9 cellular contexts compared by ENCODE assay signal in the genomic region with DNA sequence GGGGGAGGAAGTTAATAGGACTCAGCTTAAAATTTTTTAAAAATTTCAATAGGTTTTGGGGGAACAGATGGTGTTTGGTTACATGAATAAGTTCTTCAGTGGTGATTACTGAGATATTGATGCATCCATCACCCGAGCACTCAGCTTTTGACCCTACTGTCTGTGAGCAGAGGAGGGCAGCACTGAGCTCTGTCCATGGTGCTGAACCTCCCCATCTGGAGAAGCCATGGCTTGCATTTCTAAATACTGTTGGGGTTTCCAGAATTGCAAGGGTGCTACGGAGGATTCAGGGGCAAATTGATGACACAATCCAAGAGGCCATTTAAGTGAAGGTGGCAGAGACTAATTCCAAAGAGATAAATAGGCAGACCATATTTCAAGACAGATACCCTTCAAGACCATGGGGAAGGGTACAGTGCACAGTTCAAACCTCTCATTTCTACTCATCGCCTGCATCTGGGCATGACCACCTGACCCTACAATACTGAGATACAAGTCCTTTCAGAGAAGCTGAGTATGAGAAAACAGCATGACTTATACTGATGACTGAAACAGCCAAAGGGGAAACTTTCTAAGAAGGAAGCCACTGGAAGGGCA. TPM values are rescaled to one million over a fixed set of nuclear protein-coding genes. Genes with fewer than 3 reads are reported as not detected.
DNase-seq lines count a peak whose midpoint lies in the region; ATAC-seq and TF ChIP-seq lines count a peak whose summit lies in the region.
"Had no signal": no experiment of that assay in that cellular context is flagged by ENCODE, and none has a peak within 500 bp of the region (broad histone marks: within the 10 kb centered on the region; RNA-seq: fewer than 3 reads in every experiment).

No MANE protein-coding gene starts in this region.

- H3K9me3 Mint-ChIP-seq in CD14-positive monocyte = no peaks in the 10 kb centered on the region
- H3K9me3 Mint-ChIP-seq in activated naive CD4-positive, alpha-beta T cell treated with anti-CD3 and anti-CD28 coated beads, Interleukin-2, amount 50 U/mL, for 24 hours = peaks cover 9% of the 10 kb centered on the region

- H3F3A ChIP-seq in SK-N-SH (replicated peaks; ENCODE audit: insufficient read depth) = no peaks in the 10 kb centered on the region

- POLR2A ChIA-PET in HEK293T (lab: Yijun Ruan, JAX) = no interaction called here
- POLR2A ChIA-PET in SK-N-SH (lab: Yijun Ruan, JAX) = no interaction called here

- intact Hi-C loops in CD14-positive monocyte (cut with micrococcal nuclease) = no loop called here

- H3K9ac ChIP-seq in SK-N-SH = no peak overlapping the region

- H3K4me2 ChIP-seq in SK-N-SH = no peak overlapping the region

- H3K27ac ChIP-seq in SK-N-SH (ENCODE audit: low read depth in 2 of 2, low read length in 1 of 2) = no peak overlapping the region
- no peak overlapping the region for H3K27ac ChIP-seq in right atrium auricular region
- H3K27ac ChIP-seq: upper lobe of left lung had no signal

- ATAC-seq in HG02759 (IDR thresholded peaks at IDR 0.05; ENCODE audit: unreplicated experiment) = no peak
- ATAC-seq in HG02870 (IDR thresholded peaks at IDR 0.05; ENCODE audit: unreplicated experiment) = no peak

- H3K4me1 ChIP-seq in SK-N-SH (ENCODE audit: control insufficient read depth in 1 of 2, insufficient read depth in 2 of 2, low read depth in 1 of 2, low read length in 1 of 2) (peaks cover 0 to 8% of the 10 kb centered on the region in 2 experiments; a peak in 1 of 4 replicates), right atrium auricular region (no peaks in the 10 kb centered on the region)
- H3K4me1 ChIP-seq: upper lobe of left lung had no signal

- TF ChIP-seq CTCF in CD14-positive monocyte (IDR thresholded peaks at IDR 0.05) = peak; percentile 32
- TF ChIP-seq CTCF in SK-N-SH (IDR thresholded peaks at IDR 0.05) = peak; percentile 31; the same call in 1 of the 2 replicates
- TF ChIP-seq CTCF in right atrium auricular region (IDR thresholded peaks at IDR 0.05) = peak; percentile 34 to 50

- 71% methylated on average over 3 of the region's 3 CpGs for WGBS in SK-N-SH (ENCODE audit: low lambda C conversion rate)

- H3K4me3 Mint-ChIP-seq in CD14-positive monocyte = peak overlapping the region in 1 of 2 donors; percentile 36
- no peak overlapping the region for H3K4me3 Mint-ChIP-seq in activated naive CD4-positive, alpha-beta T cell treated with anti-CD3 and anti-CD28 coated beads, Interleukin-2, amount 50 U/mL, for 24 hours

- H3K36me3 Mint-ChIP-seq in CD14-positive monocyte = no peaks in the 10 kb centered on the region
- no peaks in the 10 kb centered on the region for H3K36me3 Mint-ChIP-seq in activated naive CD4-positive, alpha-beta T cell treated with anti-CD3 and anti-CD28 coated beads, Interleukin-2, amount 50 U/mL, for 24 hours

- H3K27me3 Mint-ChIP-seq in CD14-positive monocyte (ENCODE audit: low read depth in 3 of 3) = peaks cover 70 to 85% (median 70%) of the 10 kb centered on the region in 3 donors
- H3K27me3 Mint-ChIP-seq in activated naive CD4-positive, alpha-beta T cell treated with anti-CD3 and anti-CD28 coated beads, Interleukin-2, amount 50 U/mL, for 24 hours = peaks cover 28% of the 10 kb centered on the region

- H3K27ac Mint-ChIP-seq in CD14-positive monocyte = no peak overlapping the region
- peak overlapping the region; percentile 91 for H3K27ac Mint-ChIP-seq in activated naive CD4-positive, alpha-beta T cell treated with anti-CD3 and anti-CD28 coated beads, Interleukin-2, amount 50 U/mL, for 24 hours

- H3K4me1 Mint-ChIP-seq in CD14-positive monocyte = peaks cover under 1% of the 10 kb centered on the region
- H3K4me1 Mint-ChIP-seq in activated naive CD4-positive, alpha-beta T cell treated with anti-CD3 and anti-CD28 coated beads, Interleukin-2, amount 50 U/mL, for 24 hours = no peaks in the 10 kb centered on the region

- no peaks in the 10 kb centered on the region for H3K79me2 ChIP-seq in SK-N-SH (ENCODE audit: insufficient read depth)

- no peak; the same call in 1 of the 2 replicates for TF ChIP-seq RAD21 in SK-N-SH (IDR thresholded peaks at IDR 0.05; ENCODE audit: low read length)

- H3K9me3 ChIP-seq in SK-N-SH (no peaks in the 10 kb centered on the region), right atrium auricular region (no peaks in the 10 kb centered on the region)
- H3K9me3 ChIP-seq: upper lobe of left lung had no signal

- DNase-seq in CD14-positive monocyte (ENCODE audit: low spot score) (no peak), HEK293T (ENCODE audit: extremely low spot score) (peak; percentile 88), SK-N-SH (peak; percentile 54), right atrium auricular region (ENCODE audit: low spot score) (no peak), smooth muscle cell of the brain vasculature (ENCODE audit: low read depth, low spot score) (peak; percentile 26)

- no peak overlapping the region for H2AFZ ChIP-seq in SK-N-SH (ENCODE audit: low read depth)

- no peaks in the 10 kb centered on the region for H3K9me2 ChIP-seq in SK-N-SH

- H3K36me3 ChIP-seq in SK-N-SH (replicated peaks in 1 of 2; ENCODE audit: control insufficient read depth in 1 of 2, insufficient read depth in 2 of 2, low read length in 1 of 2) (no peaks in the 10 kb centered on the region), right atrium auricular region (no peaks in the 10 kb centered on the region)
- H3K36me3 ChIP-seq: upper lobe of left lung had no signal

- CTCF ChIA-PET in HEK293T (lab: Yijun Ruan, JAX) = interaction anchor here (0.6 to 0.7 kb wide), 2 partner anchors 189 to 323 kb away, joined by 3 read pairs; no protein-coding TSS in a partner anchor
- CTCF ChIA-PET in SK-N-SH (lab: Yijun Ruan, JAX) = interaction anchor here (0.8 to 2.7 kb wide), 11 partner anchors 8 to 504 kb away, joined by 3 to 21 read pairs (median 10); no protein-coding TSS in a partner anchor

- peaks cover 26% of the 10 kb centered on the region for H3K27me3 ChIP-seq in SK-N-SH (ENCODE audit: insufficient read depth)
- no peaks in the 10 kb centered on the region for H3K27me3 ChIP-seq in right atrium auricular region
- H3K27me3 ChIP-seq: upper lobe of left lung had no signal

- H3K4me3 ChIP-seq in SK-N-SH (ENCODE audit: low read depth in 2 of 2, low read length in 1 of 2) (no peak overlapping the region), right atrium auricular region (no peak overlapping the region)
- H3K4me3 ChIP-seq: upper lobe of left lung had no signal

- no peak for TF ChIP-seq EP300 in SK-N-SH (IDR thresholded peaks at IDR 0.05; ENCODE audit: borderline replicate concordance in 1 of 2, low read depth in 1 of 2, low read length in 1 of 2)

- H4K20me1 ChIP-seq in SK-N-SH (ENCODE audit: insufficient read depth) = no peaks in the 10 kb centered on the region

TF ChIP-seq in HEK293T, 16 proteins besides CTCF, POLR2A, EP300 and RAD21 (continues in another document):
- no peak for TF ChIP-seq CTBP1 (IDR thresholded peaks at IDR 0.05; ENCODE audit: borderline replicate concordance)
- no peak for TF ChIP-seq TARDBP (IDR thresholded peaks at IDR 0.05)
- TF ChIP-seq NFRKB (IDR thresholded peaks at IDR 0.05) = no peak
- no peak for TF ChIP-seq LEF1 (IDR thresholded peaks at IDR 0.05; ENCODE audit: borderline replicate concordance)
- TF ChIP-seq HDGF (IDR thresholded peaks at IDR 0.05; ENCODE audit: borderline replicate concordance) = no peak
- no peak for TF ChIP-seq L3MBTL2 (conservative IDR thresholded peaks at IDR 0.05)
- TF ChIP-seq, protein P1, sequence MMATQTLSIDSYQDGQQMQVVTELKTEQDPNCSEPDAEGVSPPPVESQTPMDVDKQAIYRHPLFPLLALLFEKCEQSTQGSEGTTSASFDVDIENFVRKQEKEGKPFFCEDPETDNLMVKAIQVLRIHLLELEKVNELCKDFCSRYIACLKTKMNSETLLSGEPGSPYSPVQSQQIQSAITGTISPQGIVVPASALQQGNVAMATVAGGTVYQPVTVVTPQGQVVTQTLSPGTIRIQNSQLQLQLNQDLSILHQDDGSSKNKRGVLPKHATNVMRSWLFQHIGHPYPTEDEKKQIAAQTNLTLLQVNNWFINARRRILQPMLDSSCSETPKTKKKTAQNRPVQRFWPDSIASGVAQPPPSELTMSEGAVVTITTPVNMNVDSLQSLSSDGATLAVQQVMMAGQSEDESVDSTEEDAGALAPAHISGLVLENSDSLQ (IDR thresholded peaks at IDR 0.05) = no peak
- no peak for TF ChIP-seq ARNT (IDR thresholded peaks at IDR 0.05)
- TF ChIP-seq ZNF384 (IDR thresholded peaks at IDR 0.05) = no peak
- TF ChIP-seq FOXM1 (IDR thresholded peaks at IDR 0.05; ENCODE audit: borderline replicate concordance) = no peak
- no peak for TF ChIP-seq SUZ12 (IDR thresholded peaks at IDR 0.05)
- no peak for TF ChIP-seq SP1 (IDR thresholded peaks at IDR 0.05)
- no peak for TF ChIP-seq FOXK2 (IDR thresholded peaks at IDR 0.05)
- TF ChIP-seq FOXA1 (IDR thresholded peaks at IDR 0.05) = no peak

TF ChIP-seq in SK-N-SH, 30 proteins besides CTCF, POLR2A, EP300 and RAD21:
- TF ChIP-seq SIN3A (IDR thresholded peaks at IDR 0.05; ENCODE audit: borderline replicate concordance, low read depth, low read length) = no peak
- TF ChIP-seq, protein P2, sequence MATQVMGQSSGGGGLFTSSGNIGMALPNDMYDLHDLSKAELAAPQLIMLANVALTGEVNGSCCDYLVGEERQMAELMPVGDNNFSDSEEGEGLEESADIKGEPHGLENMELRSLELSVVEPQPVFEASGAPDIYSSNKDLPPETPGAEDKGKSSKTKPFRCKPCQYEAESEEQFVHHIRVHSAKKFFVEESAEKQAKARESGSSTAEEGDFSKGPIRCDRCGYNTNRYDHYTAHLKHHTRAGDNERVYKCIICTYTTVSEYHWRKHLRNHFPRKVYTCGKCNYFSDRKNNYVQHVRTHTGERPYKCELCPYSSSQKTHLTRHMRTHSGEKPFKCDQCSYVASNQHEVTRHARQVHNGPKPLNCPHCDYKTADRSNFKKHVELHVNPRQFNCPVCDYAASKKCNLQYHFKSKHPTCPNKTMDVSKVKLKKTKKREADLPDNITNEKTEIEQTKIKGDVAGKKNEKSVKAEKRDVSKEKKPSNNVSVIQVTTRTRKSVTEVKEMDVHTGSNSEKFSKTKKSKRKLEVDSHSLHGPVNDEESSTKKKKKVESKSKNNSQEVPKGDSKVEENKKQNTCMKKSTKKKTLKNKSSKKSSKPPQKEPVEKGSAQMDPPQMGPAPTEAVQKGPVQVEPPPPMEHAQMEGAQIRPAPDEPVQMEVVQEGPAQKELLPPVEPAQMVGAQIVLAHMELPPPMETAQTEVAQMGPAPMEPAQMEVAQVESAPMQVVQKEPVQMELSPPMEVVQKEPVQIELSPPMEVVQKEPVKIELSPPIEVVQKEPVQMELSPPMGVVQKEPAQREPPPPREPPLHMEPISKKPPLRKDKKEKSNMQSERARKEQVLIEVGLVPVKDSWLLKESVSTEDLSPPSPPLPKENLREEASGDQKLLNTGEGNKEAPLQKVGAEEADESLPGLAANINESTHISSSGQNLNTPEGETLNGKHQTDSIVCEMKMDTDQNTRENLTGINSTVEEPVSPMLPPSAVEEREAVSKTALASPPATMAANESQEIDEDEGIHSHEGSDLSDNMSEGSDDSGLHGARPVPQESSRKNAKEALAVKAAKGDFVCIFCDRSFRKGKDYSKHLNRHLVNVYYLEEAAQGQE (IDR thresholded peaks at IDR 0.05; ENCODE audit: low read depth, low read length) = peak; percentile 99

RNA-seq across cellular contexts. Expression of a gene that starts 17.2 kb away (rescaled TPM):
- not detected for polyA plus RNA-seq in CD14-positive monocyte
- 0.03 and 0.05 TPM in 2 replicates for polyA plus RNA-seq in SK-N-SH (2012; rRNA removed)
- 0.03 and 0.04 TPM in 2 replicates for polyA plus RNA-seq in SK-N-SH (2012; cell fraction: cytosol; rRNA removed)
- 0.05 and 0.06 TPM in 2 replicates for polyA plus RNA-seq in SK-N-SH (2012; cell fraction: nucleus; rRNA removed)
- not detected for total RNA-seq in right atrium auricular region

Comparison
In these comparisons a context has a peak if more than half of its experiments do, and no peak if none do; other contexts are left out.
1. DNase-seq: peak in HEK293T (single experiment), SK-N-SH (single experiment) and smooth muscle cell of the brain vasculature (single experiment); none in CD14-positive monocyte (single experiment) and right atrium auricular region (single experiment).
2. Peak in every context shown above with its lines, with median percentiles within 50 percentile points of each other: CTCF ChIP-seq.